In genomic region chr16:1996175-1996574, GRCh38 we compare ENCODE assay signal across 25 cellular contexts. TPM values are rescaled to one million over a fixed set of nuclear protein-coding genes. Genes with fewer than 3 reads are reported as not detected.
DNase-seq lines count a peak whose midpoint lies in the region; ATAC-seq and TF ChIP-seq lines count a peak whose summit lies in the region.
"Had no signal": no experiment of that assay in that cellular context is flagged by ENCODE, and none has a peak within 500 bp of the region (broad histone marks: within the 10 kb centered on the region; RNA-seq: fewer than 3 reads in every experiment).

No MANE protein-coding gene starts in this region.

- DNase-seq in activated T-cell treated with anti-CD3 and anti-CD28 coated beads, Interleukin-2, amount 50 U/mL, for 24 hours = peak; percentile 52
- no peak for DNase-seq in activated T-cell treated with anti-CD3 and anti-CD28 coated beads, Interleukin-2, amount 50 U/mL, for 1 hour
- peak; percentile 62 for DNase-seq in stimulated activated naive CD8-positive, alpha-beta T cell treated with anti-CD3 and anti-CD28 coated beads, Interleukin-15, Interleukin-2, amounts not matched to agents 100 U/mL and 50 U/mL, for 24 hours
- DNase-seq in testis = no peak
- DNase-seq: activated CD4-positive, alpha-beta T cell treated with anti-CD3 and anti-CD28 coated beads, Interleukin-2, amount 50 U/mL, for 4 hours; adrenal gland; CD4-positive, CD25-positive, alpha-beta regulatory T cell; dermis blood vessel endothelial cell; DMS153; foreskin keratinocyte; HFFc6; kidney; naive thymus-derived CD4-positive, alpha-beta T cell; NCI-H1092; NCI-H2029 treated with DMSO at 0.1 percent for 48 hours; NCI-H510A treated with DMSO at 0.1 percent for 48 hours; RPMI8226; upper lobe of left lung had no signal

- H3K27ac Mint-ChIP-seq in activated T-cell treated with anti-CD3 and anti-CD28 coated beads, Interleukin-2, amount 50 U/mL, for 24 hours = peak overlapping the region; percentile 61
- peak overlapping the region; percentile 0 for H3K27ac Mint-ChIP-seq in activated T-helper 17 cell treated with anti-CD3 and anti-CD28 coated beads, Interleukin-2, amount 50 U/mL, for 72 hours
- H3K27ac Mint-ChIP-seq: HFFc6 had no signal

- H3K27ac ChIP-seq in testis = no peak overlapping the region
- H3K27ac ChIP-seq: foreskin keratinocyte, parathyroid adenoma had no signal

- 92 to 99% methylated on average over 4 of the region's 4 CpGs for WGBS in testis, 2 donors

- H3K36me3 ChIP-seq in testis (ENCODE audit: low read depth, missing control alignments) = no peaks in the 10 kb centered on the region

- TF ChIP-seq POLR2A in testis (IDR thresholded peaks at IDR 0.05) = no peak

- H3K9me3 Mint-ChIP-seq in activated T-cell treated with anti-CD3 and anti-CD28 coated beads, Interleukin-2, amount 50 U/mL, for 24 hours = peaks cover 2% of the 10 kb centered on the region
- no peaks in the 10 kb centered on the region for H3K9me3 Mint-ChIP-seq in activated T-helper 17 cell treated with anti-CD3 and anti-CD28 coated beads, Interleukin-2, amount 50 U/mL, for 72 hours
- H3K9me3 Mint-ChIP-seq: CD4-positive, CD25-positive, alpha-beta regulatory T cell; HFFc6; memory B cell; naive thymus-derived CD4-positive, alpha-beta T cell had no signal

- H3K27me3 ChIP-seq in testis = no peaks in the 10 kb centered on the region

- no peaks in the 10 kb centered on the region for H3K9me3 ChIP-seq in testis
- H3K9me3 ChIP-seq: adrenal gland had no signal

- peak; percentile 20 for ATAC-seq in activated T-helper 17 cell treated with anti-CD3 and anti-CD28 coated beads, Interleukin-2, amount 50 U/mL, for 72 hours (replicated peaks)
- no peak for ATAC-seq in stimulated activated naive CD8-positive, alpha-beta T cell treated with anti-CD3 and anti-CD28 coated beads, Interleukin-15, Interleukin-2, amounts not matched to agents 100 U/mL and 50 U/mL, for 24 hours
- no peak for ATAC-seq in HG03460 (IDR thresholded peaks at IDR 0.05; ENCODE audit: unreplicated experiment)
- ATAC-seq: foreskin keratinocyte; naive thymus-derived CD4-positive, alpha-beta T cell had no signal

- H3K4me3 Mint-ChIP-seq in activated T-cell treated with anti-CD3 and anti-CD28 coated beads, Interleukin-2, amount 50 U/mL, for 24 hours = no peak overlapping the region
- no peak overlapping the region for H3K4me3 Mint-ChIP-seq in activated T-helper 17 cell treated with anti-CD3 and anti-CD28 coated beads, Interleukin-2, amount 50 U/mL, for 72 hours
- H3K4me3 Mint-ChIP-seq: HFFc6; memory B cell; naive thymus-derived CD4-positive, alpha-beta T cell had no signal

- H3K27me3 Mint-ChIP-seq in activated T-cell treated with anti-CD3 and anti-CD28 coated beads, Interleukin-2, amount 50 U/mL, for 24 hours = peaks cover 4% of the 10 kb centered on the region
- no peaks in the 10 kb centered on the region for H3K27me3 Mint-ChIP-seq in activated T-helper 17 cell treated with anti-CD3 and anti-CD28 coated beads, Interleukin-2, amount 50 U/mL, for 72 hours
- H3K27me3 Mint-ChIP-seq: memory B cell; naive thymus-derived CD4-positive, alpha-beta T cell had no signal

- no peak for TF ChIP-seq CTCF in testis (IDR thresholded peaks at IDR 0.05)

- H3K4me1 Mint-ChIP-seq in activated T-cell treated with anti-CD3 and anti-CD28 coated beads, Interleukin-2, amount 50 U/mL, for 24 hours (ENCODE audit: low read depth) = peaks cover 27% of the 10 kb centered on the region
- H3K4me1 Mint-ChIP-seq in activated T-helper 17 cell treated with anti-CD3 and anti-CD28 coated beads, Interleukin-2, amount 50 U/mL, for 72 hours = no peaks in the 10 kb centered on the region

- peaks cover 56% of the 10 kb centered on the region for H3K36me3 Mint-ChIP-seq in activated T-cell treated with anti-CD3 and anti-CD28 coated beads, Interleukin-2, amount 50 U/mL, for 24 hours (ENCODE audit: low read depth)
- H3K36me3 Mint-ChIP-seq in activated T-helper 17 cell treated with anti-CD3 and anti-CD28 coated beads, Interleukin-2, amount 50 U/mL, for 72 hours (ENCODE audit: low read depth) = peaks cover 30% of the 10 kb centered on the region

- peaks cover 5% of the 10 kb centered on the region for H3K4me1 ChIP-seq in testis
- H3K4me1 ChIP-seq: foreskin keratinocyte, parathyroid adenoma had no signal

- intact Hi-C loops in testis (cut with DNase I; ENCODE audit: low total_unique reads) = no loop called here

- H3K4me3 ChIP-seq in testis = no peak overlapping the region
- H3K4me3 ChIP-seq: adrenal gland, upper lobe of left lung had no signal

RNA-seq across cellular contexts. Expression of gene SYNGR3, which starts 6.4 kb away (rescaled TPM):
- 1 to 10 TPM; 5.9 to 7.9 TPM for total RNA-seq in activated T-helper 17 cell treated with anti-CD3 and anti-CD28 coated beads, Interleukin-2, amount 50 U/mL, for 72 hours
- 10 to 100 TPM; 20.9 to 33.5 TPM for total RNA-seq in testis
- 10.0 TPM for polyA plus RNA-seq in testis (ENCODE audit: insufficient read depth, low read depth, low replicate concordance)

RNA-seq across cellular contexts. Expression of gene GFER, which starts 12.2 kb away (rescaled TPM):
- total RNA-seq in activated T-helper 17 cell treated with anti-CD3 and anti-CD28 coated beads, Interleukin-2, amount 50 U/mL, for 72 hours = 10 to 100 TPM; 12.4 to 28.5 TPM
- 10 to 100 TPM; 25.7 to 25.8 TPM for total RNA-seq in testis
- polyA plus RNA-seq in testis (ENCODE audit: insufficient read depth, low read depth, low replicate concordance) = 40.0 TPM

RNA-seq across cellular contexts. Expression of gene ZNF598, which starts 13.4 kb away (rescaled TPM):
- 10 to 100 TPM; 41.2 to 79.6 TPM for total RNA-seq in activated T-helper 17 cell treated with anti-CD3 and anti-CD28 coated beads, Interleukin-2, amount 50 U/mL, for 72 hours
- 10 to 100 TPM; 80.4 to 94.6 TPM for total RNA-seq in testis
- polyA plus RNA-seq in testis (ENCODE audit: insufficient read depth, low read depth, low replicate concordance) = 46.3 TPM

RNA-seq across cellular contexts. Expression of gene NOXO1, which starts 14.9 kb away (rescaled TPM):
- 1 to 10 TPM in 1 of 2 donors, not detected in 1; 1.0 TPM for total RNA-seq in activated T-helper 17 cell treated with anti-CD3 and anti-CD28 coated beads, Interleukin-2, amount 50 U/mL, for 72 hours
- total RNA-seq in testis = 1 to 10 TPM; 4.8 to 7.6 TPM
- polyA plus RNA-seq in testis (ENCODE audit: insufficient read depth, low read depth, low replicate concordance) = 3.7 TPM
- polyA plus RNA-seq: AG04450 had no signal

RNA-seq across cellular contexts. Expression of gene NPW, which starts 23.4 kb away (rescaled TPM):
- total RNA-seq in activated T-helper 17 cell treated with anti-CD3 and anti-CD28 coated beads, Interleukin-2, amount 50 U/mL, for 72 hours = 1 to 10 TPM in 1 of 2 donors, not detected in 1; 2.8 TPM
- total RNA-seq in testis = 1 to 10 TPM; 7.3 to 8.2 TPM
- 3.9 TPM for polyA plus RNA-seq in testis (ENCODE audit: insufficient read depth, low read depth, low replicate concordance)
- total RNA-seq: bronchial epithelial cell; CD4-positive, CD25-positive, alpha-beta regulatory T cell; kidney; skeletal muscle tissue had no signal
- polyA plus RNA-seq: CD4-positive, CD25-positive, alpha-beta regulatory T cell; naive thymus-derived CD4-positive, alpha-beta T cell had no signal

Comparison
In these comparisons a context has a peak if more than half of its experiments do, and no peak if none do; other contexts are left out.
1. DNase-seq: peak in activated T-cell treated with anti-CD3 and anti-CD28 coated beads, Interleukin-2, amount 50 U/mL, for 24 hours (single experiment) and stimulated activated naive CD8-positive, alpha-beta T cell treated with anti-CD3 and anti-CD28 coated beads, Interleukin-15, Interleukin-2, amounts not matched to agents 100 U/mL and 50 U/mL, for 24 hours (single experiment); none in activated T-cell treated with anti-CD3 and anti-CD28 coated beads, Interleukin-2, amount 50 U/mL, for 1 hour (single experiment) and testis (single experiment).